ENCODE assay signal across 1 cellular context in the genomic region with DNA sequence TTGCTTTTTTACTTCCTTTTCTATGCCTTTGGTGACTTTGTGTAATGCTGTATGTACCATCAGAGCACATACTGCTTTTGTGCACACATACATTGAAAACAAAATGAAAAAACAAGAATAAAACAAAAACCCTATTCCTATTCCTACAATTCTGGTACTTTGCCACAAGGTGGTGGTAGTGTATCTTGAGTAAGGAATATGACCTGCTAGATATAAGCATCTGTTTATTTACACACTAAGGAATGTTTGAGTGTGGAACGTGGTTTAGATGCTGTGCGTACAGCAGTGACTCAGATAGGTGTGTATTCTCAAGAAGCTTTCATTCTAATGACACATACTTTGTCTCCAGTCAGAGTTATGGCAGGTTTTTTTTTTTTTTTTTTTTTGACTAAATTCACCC.
TF ChIP-seq lines count a peak whose summit lies in the region.

No MANE protein-coding gene starts in this region.

TF ChIP-seq in HepG2, 621 proteins besides CTCF, POLR2A, EP300 and RAD21 (continues in another document):
- TF ChIP-seq ZBED4 (CRISPR knock-in tag; IDR thresholded peaks at IDR 0.05; ENCODE audit: borderline replicate concordance), result no peak
- TF ChIP-seq ZKSCAN1 (IDR thresholded peaks at IDR 0.05; ENCODE audit: low read length), result peak; percentile 30; the same call in 1 of the 2 replicates
- no peak for TF ChIP-seq ZNF790 (CRISPR knock-in tag; IDR thresholded peaks at IDR 0.05; ENCODE audit: borderline replicate concordance)
- TF ChIP-seq ZNF496 (CRISPR knock-in tag; IDR thresholded peaks at IDR 0.05; ENCODE audit: insufficient replicate concordance), result no peak
- TF ChIP-seq TEAD3 (CRISPR knock-in tag; optimal IDR thresholded peaks at IDR 0.05; ENCODE audit: borderline replicate concordance), result peak; percentile 90
- TF ChIP-seq ZBTB7A (CRISPR knock-in tag; IDR thresholded peaks at IDR 0.05), result no peak
- TF ChIP-seq NFE2 (CRISPR knock-in tag; IDR thresholded peaks at IDR 0.05), result no peak
- TF ChIP-seq, protein P1, sequence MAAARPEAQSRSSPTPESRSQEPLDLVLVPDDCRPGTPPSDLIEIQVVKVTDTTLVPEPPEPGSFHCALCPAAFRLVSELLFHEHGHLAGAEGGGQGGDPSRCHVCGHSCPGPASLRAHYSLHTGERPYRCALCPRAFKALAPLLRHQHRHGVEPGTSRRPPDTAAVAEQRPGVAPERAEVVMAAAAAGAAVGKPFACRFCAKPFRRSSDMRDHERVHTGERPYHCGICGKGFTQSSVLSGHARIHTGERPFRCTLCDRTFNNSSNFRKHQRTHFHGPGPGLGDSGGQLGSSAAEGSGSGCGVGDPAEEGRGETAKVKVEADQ (CRISPR knock-in tag; IDR thresholded peaks at IDR 0.05; ENCODE audit: borderline replicate concordance), result no peak
- no peak for TF ChIP-seq ZNF343 (CRISPR knock-in tag; IDR thresholded peaks at IDR 0.05)
- 0 out of 2 replicates have a peak, but pooled peaks have one; percentile 38 for TF ChIP-seq BHLHE40 (IDR thresholded peaks at IDR 0.05; ENCODE audit: low read length)
- TF ChIP-seq KDM3A (CRISPR knock-in tag; IDR thresholded peaks at IDR 0.05; ENCODE audit: low read depth), result no peak
- no peak for TF ChIP-seq RBM22 (optimal IDR thresholded peaks at IDR 0.05; ENCODE audit: low read length)
- TF ChIP-seq ARID3A (IDR thresholded peaks at IDR 0.05; ENCODE audit: low read depth, low read length), result peak; percentile 86
- peak; percentile 97 for TF ChIP-seq STAG1 (CRISPR knock-in tag; IDR thresholded peaks at IDR 0.05)
- no peak for TF ChIP-seq CENPBD1 (CRISPR knock-in tag; IDR thresholded peaks at IDR 0.05; ENCODE audit: borderline replicate concordance, low read depth)
- peak; percentile 24; the same call in 1 of the 2 replicates for TF ChIP-seq PPARG (CRISPR knock-in tag; conservative IDR thresholded peaks at IDR 0.05)
- no peak for TF ChIP-seq CEBPB (IDR thresholded peaks at IDR 0.05; ENCODE audit: borderline replicate concordance, low read depth, low read length)
- TF ChIP-seq U2AF2 (IDR thresholded peaks at IDR 0.05; ENCODE audit: low read depth, low read length), result no peak
- TF ChIP-seq TBX2 (CRISPR knock-in tag; IDR thresholded peaks at IDR 0.05; ENCODE audit: borderline replicate concordance), result no peak
- TF ChIP-seq GLMP (CRISPR knock-in tag; IDR thresholded peaks at IDR 0.05; ENCODE audit: borderline replicate concordance), result no peak
- TF ChIP-seq ZBTB21 (CRISPR knock-in tag; IDR thresholded peaks at IDR 0.05), result no peak
- TF ChIP-seq NCOA2 (CRISPR knock-in tag; IDR thresholded peaks at IDR 0.05), result no peak
- 0 out of 2 replicates have a peak, but pooled peaks have one; percentile 7 for TF ChIP-seq MNT (IDR thresholded peaks at IDR 0.05)
- peak; percentile 40; the same call in 1 of the 2 replicates for TF ChIP-seq MIER3 (CRISPR knock-in tag; IDR thresholded peaks at IDR 0.05; ENCODE audit: borderline replicate concordance)
- no peak for TF ChIP-seq ZNF503 (CRISPR knock-in tag; IDR thresholded peaks at IDR 0.05)
- peak; percentile 19 for TF ChIP-seq ASH2L (IDR thresholded peaks at IDR 0.05; ENCODE audit: insufficient read length, low read depth, low read length)
- peak; percentile 21; the same call in 1 of the 2 replicates for TF ChIP-seq FOXO1 (CRISPR knock-in tag; IDR thresholded peaks at IDR 0.05)
- no peak for TF ChIP-seq PATZ1 (CRISPR knock-in tag; IDR thresholded peaks at IDR 0.05)
- no peak for TF ChIP-seq RAD51 (IDR thresholded peaks at IDR 0.05; ENCODE audit: borderline replicate concordance)
- TF ChIP-seq MAFF (IDR thresholded peaks at IDR 0.05; ENCODE audit: low read depth, low read length), result peak; percentile 10; the same call in 1 of the 2 replicates
- TF ChIP-seq PBX3 (CRISPR knock-in tag; IDR thresholded peaks at IDR 0.05; ENCODE audit: borderline replicate concordance), result no peak
- TF ChIP-seq ZFP41 (CRISPR knock-in tag; IDR thresholded peaks at IDR 0.05; ENCODE audit: borderline replicate concordance), result no peak
- TF ChIP-seq, protein P2, sequence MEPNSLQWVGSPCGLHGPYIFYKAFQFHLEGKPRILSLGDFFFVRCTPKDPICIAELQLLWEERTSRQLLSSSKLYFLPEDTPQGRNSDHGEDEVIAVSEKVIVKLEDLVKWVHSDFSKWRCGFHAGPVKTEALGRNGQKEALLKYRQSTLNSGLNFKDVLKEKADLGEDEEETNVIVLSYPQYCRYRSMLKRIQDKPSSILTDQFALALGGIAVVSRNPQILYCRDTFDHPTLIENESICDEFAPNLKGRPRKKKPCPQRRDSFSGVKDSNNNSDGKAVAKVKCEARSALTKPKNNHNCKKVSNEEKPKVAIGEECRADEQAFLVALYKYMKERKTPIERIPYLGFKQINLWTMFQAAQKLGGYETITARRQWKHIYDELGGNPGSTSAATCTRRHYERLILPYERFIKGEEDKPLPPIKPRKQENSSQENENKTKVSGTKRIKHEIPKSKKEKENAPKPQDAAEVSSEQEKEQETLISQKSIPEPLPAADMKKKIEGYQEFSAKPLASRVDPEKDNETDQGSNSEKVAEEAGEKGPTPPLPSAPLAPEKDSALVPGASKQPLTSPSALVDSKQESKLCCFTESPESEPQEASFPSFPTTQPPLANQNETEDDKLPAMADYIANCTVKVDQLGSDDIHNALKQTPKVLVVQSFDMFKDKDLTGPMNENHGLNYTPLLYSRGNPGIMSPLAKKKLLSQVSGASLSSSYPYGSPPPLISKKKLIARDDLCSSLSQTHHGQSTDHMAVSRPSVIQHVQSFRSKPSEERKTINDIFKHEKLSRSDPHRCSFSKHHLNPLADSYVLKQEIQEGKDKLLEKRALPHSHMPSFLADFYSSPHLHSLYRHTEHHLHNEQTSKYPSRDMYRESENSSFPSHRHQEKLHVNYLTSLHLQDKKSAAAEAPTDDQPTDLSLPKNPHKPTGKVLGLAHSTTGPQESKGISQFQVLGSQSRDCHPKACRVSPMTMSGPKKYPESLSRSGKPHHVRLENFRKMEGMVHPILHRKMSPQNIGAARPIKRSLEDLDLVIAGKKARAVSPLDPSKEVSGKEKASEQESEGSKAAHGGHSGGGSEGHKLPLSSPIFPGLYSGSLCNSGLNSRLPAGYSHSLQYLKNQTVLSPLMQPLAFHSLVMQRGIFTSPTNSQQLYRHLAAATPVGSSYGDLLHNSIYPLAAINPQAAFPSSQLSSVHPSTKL (CRISPR knock-in tag; IDR thresholded peaks at IDR 0.05), result peak; percentile 74
- TF ChIP-seq ZNF75D (CRISPR knock-in tag; IDR thresholded peaks at IDR 0.05; ENCODE audit: borderline replicate concordance), result no peak
- TF ChIP-seq ZNF709 (CRISPR knock-in tag; IDR thresholded peaks at IDR 0.05), result no peak
- TF ChIP-seq ZFP82 (CRISPR knock-in tag; IDR thresholded peaks at IDR 0.05; ENCODE audit: borderline replicate concordance), result no peak
